In the genomic region with DNA sequence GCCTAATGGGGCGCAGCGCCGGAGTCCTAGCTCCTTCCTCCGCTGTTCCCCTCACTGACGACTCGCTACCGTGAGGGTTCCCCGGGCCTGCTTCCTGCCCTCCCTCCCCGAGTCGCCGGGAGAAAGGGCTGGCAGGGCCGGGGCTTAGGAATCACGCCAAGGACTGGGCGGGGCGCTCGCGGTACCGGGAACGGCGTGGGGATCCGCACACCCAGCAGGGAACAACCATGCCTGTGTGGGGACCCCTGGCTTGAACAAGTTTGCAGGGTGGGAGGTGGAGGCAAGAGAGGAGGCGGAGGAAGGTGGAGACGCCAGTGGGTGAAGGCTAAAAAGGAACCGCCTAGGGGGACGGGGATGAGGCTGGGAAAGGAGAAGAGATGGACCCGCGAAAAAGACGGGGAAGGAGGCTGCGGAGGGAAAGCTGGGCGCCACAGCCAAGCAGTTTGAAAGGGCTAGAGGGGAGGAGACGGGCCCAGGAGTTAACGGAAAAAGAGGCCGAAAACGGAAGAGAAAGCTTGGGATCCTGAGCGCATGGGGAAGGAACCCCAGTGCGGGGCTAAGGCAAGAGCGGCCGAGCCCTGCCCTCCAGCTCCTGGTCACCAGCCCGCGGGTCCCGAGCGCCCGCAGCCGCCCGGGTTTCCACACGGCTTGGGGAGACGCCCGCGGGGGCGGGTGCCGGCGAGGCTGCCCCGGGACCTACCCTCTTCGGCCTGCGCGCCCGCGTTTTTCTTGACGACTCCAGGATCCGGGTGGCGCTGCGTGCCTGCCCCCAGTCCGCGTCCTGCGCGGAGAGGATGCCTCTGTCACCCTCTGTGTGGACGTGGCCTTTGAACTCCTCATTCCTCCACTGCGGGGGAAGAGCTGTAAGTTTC, we compare ENCODE assay signal across 8 cellular contexts. TPM values are rescaled to one million over a fixed set of nuclear protein-coding genes. Genes with fewer than 3 reads are reported as not detected.
DNase-seq lines count a peak whose midpoint lies in the region; ATAC-seq, FAIRE-seq and TF ChIP-seq lines count a peak whose summit lies in the region.

No MANE protein-coding gene starts in this region.

- TF ChIP-seq POLR2A in GM12892 (IDR thresholded peaks at IDR 0.05; ENCODE audit: low read depth, low read length) = no peak

- ATAC-seq in HG03159 (IDR thresholded peaks at IDR 0.05; ENCODE audit: unreplicated experiment) = no peak
- ATAC-seq in GM21390 (IDR thresholded peaks at IDR 0.05; ENCODE audit: unreplicated experiment) = no peak

- peaks cover 31% of the 10 kb centered on the region for H3K36me3 ChIP-seq in SK-N-MC (ENCODE audit: insufficient read depth, low read length)

- peak overlapping the region; percentile 77 for H3K4me3 ChIP-seq in SK-N-MC

- H3K9ac ChIP-seq in SK-N-MC (ENCODE audit: insufficient read length) = peak overlapping the region; percentile 94

- peak overlapping the region; percentile 96 for H3K27ac ChIP-seq in SK-N-MC

- no peaks in the 10 kb centered on the region for H3K9me3 ChIP-seq in SK-N-MC (ENCODE audit: low read depth, low read length)

- no peak for FAIRE-seq in GM12892 (lab: Jason Lieb, UNC)

- peak; percentile 58 for DNase-seq in Ammon's horn (ENCODE audit: low spot score)
- DNase-seq in SK-N-MC (ENCODE audit: low read depth, low spot score) = no peak
- DNase-seq in glomerular visceral epithelial cell (ENCODE audit: extremely low spot score) = peak; percentile 41
- DNase-seq in occipital lobe (lab: John Stamatoyannopoulos, UW) = peak; percentile 55
- no peak for DNase-seq in NCI-H146 (lab: John Stamatoyannopoulos, UW)
- no peak for DNase-seq in GM12892 (ENCODE audit: insufficient read length)

RNA-seq across cellular contexts. Expression of a gene that starts 1.3 kb away (rescaled TPM):
- total RNA-seq in occipital lobe = 258 TPM
- not detected for polyA plus RNA-seq in GM12892 (2012; ENCODE audit: missing spikeins)

Comparison
In these comparisons a context has a peak if more than half of its experiments do, and no peak if none do; other contexts are left out.
1. DNase-seq: peak in Ammon's horn (single experiment), glomerular visceral epithelial cell (single experiment) and occipital lobe (single experiment); none in SK-N-MC (single experiment), NCI-H146 (single experiment) and GM12892 (single experiment).